8 cellular contexts compared by ENCODE assay signal in the genomic region with DNA sequence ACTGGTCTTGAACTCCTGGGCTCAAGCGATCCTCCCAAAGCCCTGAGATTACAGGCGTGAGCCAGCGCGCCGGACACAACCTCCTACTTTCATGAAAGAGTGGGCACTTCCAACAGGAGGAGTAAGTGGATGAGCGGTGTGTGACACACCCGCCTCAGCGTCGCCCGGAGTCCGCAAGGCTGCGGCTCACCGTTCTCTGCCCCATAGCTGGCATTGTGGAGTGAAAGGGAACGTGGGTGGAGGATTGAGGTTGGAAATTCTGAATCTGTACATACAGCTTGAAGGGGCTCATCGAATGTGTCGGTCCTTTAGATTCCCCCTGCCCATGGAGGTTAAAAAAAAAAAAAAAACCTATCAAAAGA. TPM values are rescaled to one million over a fixed set of nuclear protein-coding genes. Genes with fewer than 3 reads are reported as not detected.
DNase-seq lines count a peak whose midpoint lies in the region; ATAC-seq and TF ChIP-seq lines count a peak whose summit lies in the region.

No MANE protein-coding gene starts in this region.

- H3K36me3 ChIP-seq in MG63 (no peaks in the 10 kb centered on the region), heart right ventricle (no peaks in the 10 kb centered on the region), psoas muscle (ENCODE audit: insufficient read depth in 1 of 2, low read depth in 1 of 2) (no peaks in the 10 kb centered on the region)

- TF ChIP-seq CTCF in heart right ventricle (IDR thresholded peaks at IDR 0.05) (no peak), psoas muscle (IDR thresholded peaks at IDR 0.05) (no peak)

- DNase-seq in DMS53 (lab: John Stamatoyannopoulos, UW) (peak; percentile 83), MG63 (peak; percentile 72), heart right ventricle (peak in 1 of 2 donors; percentile 34), psoas muscle (peak in 1 of 2 donors; percentile 58), putamen (ENCODE audit: low spot score) (no peak), dedifferentiated amniotic fluid mesenchymal stem cell (ENCODE audit: extremely low spot score) (no peak)
- DNase-seq in activated T-cell treated with anti-CD3 and anti-CD28 coated beads, Interleukin-2, amount 50 U/mL, for 4 hours: peak; percentile 59

- H3K36me3 Mint-ChIP-seq in activated T-cell treated with anti-CD3 and anti-CD28 coated beads, Interleukin-2, amount 50 U/mL, for 4 hours (ENCODE audit: insufficient read depth): no peaks in the 10 kb centered on the region

- 12 to 18% methylated on average over 16 of the region's 16 CpGs for WGBS in heart right ventricle, 2 donors
- 10 to 25% (median 21%) methylated on average over 16 of the region's 16 CpGs for WGBS in psoas muscle, 3 donors

- H3K9me3 ChIP-seq in MG63: no peaks in the 10 kb centered on the region
- H3K9me3 ChIP-seq in heart right ventricle: no peaks in the 10 kb centered on the region
- H3K9me3 ChIP-seq in psoas muscle: no peaks in the 10 kb centered on the region

- H3K4me1 ChIP-seq in heart right ventricle: peaks cover 5 to 65% (median 47%) of the 10 kb centered on the region in 9 donors
- H3K4me1 ChIP-seq in psoas muscle: peaks cover 39% of the 10 kb centered on the region

- peaks cover 14% of the 10 kb centered on the region for H3K4me1 Mint-ChIP-seq in activated T-cell treated with anti-CD3 and anti-CD28 coated beads, Interleukin-2, amount 50 U/mL, for 4 hours (ENCODE audit: low read depth)

- H3K27me3 Mint-ChIP-seq in activated T-cell treated with anti-CD3 and anti-CD28 coated beads, Interleukin-2, amount 50 U/mL, for 4 hours (ENCODE audit: low read depth): peaks cover 6% of the 10 kb centered on the region

- peak overlapping the region; percentile 59 to 93 (median 86) for H3K27ac ChIP-seq in heart right ventricle
- peak overlapping the region; percentile 83 for H3K27ac ChIP-seq in psoas muscle

- no peaks in the 10 kb centered on the region for H3K27me3 ChIP-seq in MG63
- peaks cover 0 to 9% (median 0%) of the 10 kb centered on the region in 7 donors for H3K27me3 ChIP-seq in heart right ventricle
- no peaks in the 10 kb centered on the region for H3K27me3 ChIP-seq in psoas muscle (ENCODE audit: insufficient read depth in 3 of 3, low read length in 2 of 3)

- intact Hi-C loops in heart right ventricle (cut with DNase I) (loop anchor here in 1 of 10 donors (5.0 kb wide), 1 partner anchor 44 kb away; the partner anchor contains the start of gene TSPAN14), psoas muscle (cut with DNase I) (loop anchor here in 1 of 2 donors (5.0 kb wide), 1 partner anchor 44 kb away; the partner anchor contains the start of gene TSPAN14)

- ATAC-seq in GM21717 (IDR thresholded peaks at IDR 0.05; ENCODE audit: unreplicated experiment) (peak; percentile 28), heart right ventricle (peak in 7 of 8 donors; percentile 33 to 56 (median 43)), psoas muscle (peak; percentile 57 to 73 (median 65))
- peak; percentile 71 to 76 for ATAC-seq in activated T-cell treated with anti-CD3 and anti-CD28 coated beads, Interleukin-2, amount 50 U/mL, for 4 hours

- peak overlapping the region; percentile 89 for H3K4me3 Mint-ChIP-seq in activated T-cell treated with anti-CD3 and anti-CD28 coated beads, Interleukin-2, amount 50 U/mL, for 4 hours

- H3K4me3 ChIP-seq in MG63 (peak overlapping the region; percentile 55), heart right ventricle (peak overlapping the region; percentile 51 to 94 (median 84)), psoas muscle (peak overlapping the region; percentile 95)

- H3K9me3 Mint-ChIP-seq in activated T-cell treated with anti-CD3 and anti-CD28 coated beads, Interleukin-2, amount 50 U/mL, for 4 hours: no peaks in the 10 kb centered on the region

RNA-seq across cellular contexts. Expression of gene PRXL2A, which starts 0.5 kb away (rescaled TPM):
- 1.4 and 2.6 TPM in 2 replicates for total RNA-seq in MG63 (2014; rRNA removed; shearing (Covaris generic); ENCODE audit: low replicate concordance)
- total RNA-seq in activated T-cell treated with anti-CD3 and anti-CD28 coated beads, Interleukin-2, amount 50 U/mL, for 4 hours: 10 to 100 TPM in 2 of 3 donors, 1 to 10 TPM in 1; 6.1 to 11.1 (median 10.8) TPM
- 100 to 1,000 TPM in 3 of 10 donors, 10 to 100 TPM in 7; 57.3 to 135 (median 84.3) TPM for total RNA-seq in heart right ventricle
- 10 to 100 TPM; 46.0 to 54.6 TPM for polyA plus RNA-seq in heart right ventricle
- total RNA-seq in psoas muscle: 10 to 100 TPM; 34.2 to 51.8 (median 41.4) TPM
- polyA plus RNA-seq in psoas muscle: 10 to 100 TPM; 19.0 to 39.9 (median 28.4) TPM

RNA-seq across cellular contexts. Expression of gene TSPAN14, which starts 46.3 kb away (rescaled TPM):
- total RNA-seq in MG63 (2014; rRNA removed; shearing (Covaris generic); ENCODE audit: low replicate concordance): 6.6 and 10.0 TPM in 2 replicates
- total RNA-seq in activated T-cell treated with anti-CD3 and anti-CD28 coated beads, Interleukin-2, amount 50 U/mL, for 4 hours: 10 to 100 TPM; 31.8 to 36.2 (median 35.0) TPM
- total RNA-seq in heart right ventricle: 10 to 100 TPM; 21.7 to 57.2 (median 27.6) TPM
- polyA plus RNA-seq in heart right ventricle: 10 to 100 TPM; 16.9 to 35.0 TPM
- total RNA-seq in psoas muscle: 10 to 100 TPM; 23.9 to 33.3 (median 25.7) TPM
- 10 to 100 TPM; 19.4 to 20.0 (median 19.6) TPM for polyA plus RNA-seq in psoas muscle

RNA-seq across cellular contexts. Expression of gene DYDC2, which starts 51.2 kb away (rescaled TPM):
- total RNA-seq in MG63 (2014; rRNA removed; shearing (Covaris generic); ENCODE audit: low replicate concordance): not detected in 2 replicates
- total RNA-seq in activated T-cell treated with anti-CD3 and anti-CD28 coated beads, Interleukin-2, amount 50 U/mL, for 4 hours: not detected
- total RNA-seq in heart right ventricle (not detected), psoas muscle (not detected)
- polyA plus RNA-seq in heart right ventricle (not detected), psoas muscle (not detected)

RNA-seq across cellular contexts. Expression of gene DYDC1, which starts 51.3 kb away (rescaled TPM):
- not detected in 2 replicates for total RNA-seq in MG63 (2014; rRNA removed; shearing (Covaris generic); ENCODE audit: low replicate concordance)
- total RNA-seq in activated T-cell treated with anti-CD3 and anti-CD28 coated beads, Interleukin-2, amount 50 U/mL, for 4 hours: not detected
- total RNA-seq in heart right ventricle: not detected
- not detected for polyA plus RNA-seq in heart right ventricle
- total RNA-seq in psoas muscle: not detected
- polyA plus RNA-seq in psoas muscle: not detected

Comparison
In these comparisons a context has a peak if more than half of its experiments do, and no peak if none do; other contexts are left out.
1. DNase-seq: peak in DMS53 (single experiment), MG63 (single experiment) and activated T-cell treated with anti-CD3 and anti-CD28 coated beads, Interleukin-2, amount 50 U/mL, for 4 hours (single experiment); none in putamen (single experiment) and dedifferentiated amniotic fluid mesenchymal stem cell (single experiment).
2. Peak in every context shown above with its lines, with median percentiles within 50 percentile points of each other: ATAC-seq and H3K4me3 ChIP-seq.